ENCODE assay signal across 9 cellular contexts in genomic region chr9:74096420-74096819, GRCh38.
"Had no signal": no experiment of that assay in that cellular context is flagged by ENCODE, and none has a peak within 500 bp of the region (broad histone marks: within the 10 kb centered on the region; RNA-seq: fewer than 3 reads in every experiment).

No MANE protein-coding gene starts in this region.

- H3K36me3 ChIP-seq: HAP-1 had no signal

- DNase-seq: GOT3, H7, HFFc6 had no signal

- H3K27ac Mint-ChIP-seq: HFFc6, IgD-negative memory B cell had no signal

- H3K9me3 Mint-ChIP-seq: IgD-negative memory B cell had no signal

- H3K4me1 ChIP-seq: HAP-1 had no signal

- H3K9me3 ChIP-seq: HAP-1 had no signal

- FAIRE-seq: HepG2, K562 had no signal

- H3K27me3 Mint-ChIP-seq: IgD-negative memory B cell had no signal

- H3K4me3 Mint-ChIP-seq: HFFc6, IgD-negative memory B cell had no signal

- H3K27ac ChIP-seq: HL-60 had no signal

- ATAC-seq: HCT116, HepG2, K562 had no signal

- H3K4me1 Mint-ChIP-seq: IgD-negative memory B cell had no signal

- H3K36me3 Mint-ChIP-seq: IgD-negative memory B cell had no signal

- H3K4me3 ChIP-seq: HAP-1, K562 had no signal
